ENCODE assay signal across 18 cellular contexts in genomic region chr5:55584398-55585265, GRCh38. TPM values are rescaled to one million over a fixed set of nuclear protein-coding genes. Genes with fewer than 3 reads are reported as not detected.
A peak's percentile ranks its signal among the peaks of the same experiment; 100 is the strongest.
DNase-seq lines count a peak whose midpoint lies in the region; ATAC-seq and TF ChIP-seq lines count a peak whose summit lies in the region.
"Had no signal": no experiment of that assay in that cellular context is flagged by ENCODE, and none has a peak within 500 bp of the region (broad histone marks: within the 10 kb centered on the region; RNA-seq: fewer than 3 reads in every experiment).

No MANE protein-coding gene starts in this region.

- no peaks in the 10 kb centered on the region for H3K9me3 ChIP-seq in right cardiac atrium (ENCODE audit: control insufficient read depth, low read length)
- H3K9me3 ChIP-seq: BLaER1 treated with 17β-estradiol and CSF1 and Interleukin-3, amounts not matched to agents 10 nM and 100 nM had no signal

- peak overlapping the region; percentile 84 for H3K27ac ChIP-seq in right cardiac atrium (ENCODE audit: low read length)
- H3K27ac ChIP-seq: BLaER1 treated with 17β-estradiol and CSF1 and Interleukin-3, amounts not matched to agents 10 nM and 100 nM had no signal

- peaks cover 6% of the 10 kb centered on the region for H3K4me1 ChIP-seq in right cardiac atrium (ENCODE audit: control insufficient read depth, insufficient read depth, low read length)

- no peaks in the 10 kb centered on the region for H3K27me3 ChIP-seq in right cardiac atrium (ENCODE audit: control insufficient read depth, insufficient read depth)
- H3K27me3 ChIP-seq: BLaER1 treated with 17β-estradiol and CSF1 and Interleukin-3, amounts not matched to agents 10 nM and 100 nM had no signal

- no peak overlapping the region for H3K4me3 ChIP-seq in fibroblast of villous mesenchyme (ENCODE audit: low read depth, low read length)
- H3K4me3 ChIP-seq in right cardiac atrium (ENCODE audit: low read length): no peak overlapping the region
- H3K4me3 ChIP-seq: BLaER1 treated with 17β-estradiol and CSF1 and Interleukin-3, amounts not matched to agents 10 nM and 100 nM had no signal

- 68% methylated on average over 3 of the region's 3 CpGs for WGBS in right cardiac atrium

- ATAC-seq in Right ventricle myocardium inferior (peak; percentile 78), right cardiac atrium (peak in 1 of 2 donors; percentile 41)

- TF ChIP-seq CTCF in fibroblast of villous mesenchyme (IDR thresholded peaks at IDR 0.05; ENCODE audit: insufficient read depth, low read depth, low read length): no peak

- intact Hi-C loops in Right ventricle myocardium inferior (cut with DNase I): no loop called here
- intact Hi-C loops in cardiac septum (cut with DNase I): no loop called here
- intact Hi-C loops in right cardiac atrium (cut with DNase I): no loop called here

- DNase-seq in Right ventricle myocardium inferior (ENCODE audit: missing footprints) (no peak), cardiac septum (ENCODE audit: low spot score) (no peak), fibroblast of villous mesenchyme (ENCODE audit: low read depth) (peak; percentile 41), right cardiac atrium (no peak), anterior cingulate cortex (lab: John Stamatoyannopoulos, UW) (no peak), hepatic stellate cell (ENCODE audit: low spot score) (no peak), DMS53 (lab: John Stamatoyannopoulos, UW) (no peak), ACHN (no peak)
- DNase-seq: 8988T; DMS 273 treated with DMSO at 0.1 percent for 48 hours; HFFc6; KBM-7; NCI-H1417 treated with DMSO at 0.1 percent for 48 hours; NCI-H1930; NCI-H2171; NCI-H446; NK-92 treated with Interleukin-12 subunit alpha and Interleukin-12 subunit beta, amount 100 ng/mL, for 24 hours had no signal

- in situ Hi-C loops in ACHN (cut with HindIII; ENCODE audit: low pct_ligation_motif_present, low pct_unique_long_range_greater_than_20kb, low sequenced_read_pairs): no loop called here

RNA-seq across cellular contexts. Expression of gene PLPP1, which starts 49.9 kb away (rescaled TPM):
- total RNA-seq in Right ventricle myocardium inferior: 74.1 TPM
- total RNA-seq in cardiac septum: 102 TPM
- 97.6 and 201 TPM in 2 replicates for total RNA-seq in fibroblast of villous mesenchyme
- total RNA-seq in right cardiac atrium: 100 to 1,000 TPM in 1 of 4 donors, 10 to 100 TPM in 3; 79.8 to 110 (median 88.8) TPM
- 150 TPM for polyA plus RNA-seq in right cardiac atrium
